8 cellular contexts compared by ENCODE assay signal in the genomic region with DNA sequence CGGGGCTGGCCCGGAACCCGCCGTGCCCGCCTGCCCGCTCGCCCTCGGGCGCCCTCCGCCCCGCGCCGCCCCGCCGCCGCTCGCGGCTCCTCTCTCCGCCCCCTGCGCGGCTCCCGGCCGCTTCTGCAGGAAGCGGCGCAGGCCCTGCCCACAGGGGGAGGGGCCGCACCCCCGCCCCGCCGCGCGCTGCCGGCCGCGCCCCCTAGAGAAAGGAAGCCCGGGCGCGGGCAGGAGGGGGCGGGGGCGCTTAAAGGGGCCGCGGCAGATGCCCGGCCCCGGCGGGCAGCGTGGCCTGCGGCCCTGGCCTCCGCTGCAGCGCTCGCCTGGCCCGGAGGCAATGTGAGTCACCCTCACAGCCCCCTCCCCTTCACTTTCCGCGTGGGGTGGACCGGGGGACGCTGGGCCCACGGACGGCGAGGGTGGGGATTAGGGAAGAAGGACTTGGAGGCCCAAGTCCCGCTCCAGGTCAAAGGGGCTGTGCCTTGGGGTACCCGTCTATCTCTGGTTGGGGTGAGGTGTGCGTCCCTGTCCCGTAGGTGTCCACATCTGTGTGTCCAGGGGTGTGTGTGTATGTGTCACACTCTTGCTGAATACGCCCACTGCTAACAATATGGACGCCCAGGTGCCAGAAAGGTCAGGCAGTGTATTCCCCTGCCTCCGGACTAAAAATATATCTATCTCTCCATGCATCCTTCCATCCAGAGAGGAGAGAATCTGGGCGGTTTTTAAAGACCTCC. TPM values are rescaled to one million over a fixed set of nuclear protein-coding genes. Genes with fewer than 3 reads are reported as not detected.
DNase-seq lines count a peak whose midpoint lies in the region; ATAC-seq and TF ChIP-seq lines count a peak whose summit lies in the region.

Gene GIT1, minus strand, starts transcription at position 125 of the 737 bp plus-strand sequence. CDS start 270 bp downstream, outside the sequence.

- H4K20me1 ChIP-seq in GM23338 (replicated peaks; ENCODE audit: insufficient read depth), result peaks cover 16% of the 10 kb centered on the region

- no peaks in the 10 kb centered on the region for H3K9me3 Mint-ChIP-seq in GM23338
- H3K9me3 Mint-ChIP-seq in activated naive CD4-positive, alpha-beta T cell treated with anti-CD3 and anti-CD28 coated beads, Interleukin-2, amount 10 ng/mL, durations not matched to agents 7 days and 5 days, result no peaks in the 10 kb centered on the region

- DNase-seq in DMS153 (lab: John Stamatoyannopoulos, UW), result peak; percentile 79
- DNase-seq in GM23338 (ENCODE audit: low spot score), result peak; percentile 94
- peak; percentile 91 for DNase-seq in MG63
- peak; percentile 79 for DNase-seq in SK-MEL-5 (ENCODE audit: low read depth, low spot score)
- DNase-seq in activated naive CD4-positive, alpha-beta T cell treated with anti-CD3 and anti-CD28 coated beads, Interleukin-2, amount 10 ng/mL, durations not matched to agents 7 days and 5 days, result peak; percentile 87
- DNase-seq in germinal center (ENCODE audit: low spot score), result peak; percentile 93

- peak within 1 kb of the TSS; percentile 82 for H3K4me3 ChIP-seq in GM23338
- peak within 1 kb of the TSS; percentile 94 for H3K4me3 ChIP-seq in MG63
- peak within 1 kb of the TSS; percentile 74 to 81 for H3K4me3 ChIP-seq in neutrophil (ENCODE audit: low read depth in 1 of 2, low read length in 1 of 2)

- H2AFZ ChIP-seq in GM23338, result peak within 1 kb of the TSS; percentile 99

- peak within 1 kb of the TSS; percentile 89 for H3K4me3 Mint-ChIP-seq in GM23338
- H3K4me3 Mint-ChIP-seq in activated naive CD4-positive, alpha-beta T cell treated with anti-CD3 and anti-CD28 coated beads, Interleukin-2, amount 10 ng/mL, durations not matched to agents 7 days and 5 days, result peak within 1 kb of the TSS; percentile 93

- TF ChIP-seq CTCF in GM23338 (conservative IDR thresholded peaks at IDR 0.05; ENCODE audit: low read depth in 2 of 2) (peak in 1 of 2 experiments; percentile 8; a peak in 1 of 4 replicates), neutrophil (IDR thresholded peaks at IDR 0.05) (peak; percentile 32)

- H3K4me1 ChIP-seq in GM23338 (ENCODE audit: insufficient read depth) (peaks cover 37% of the 10 kb centered on the region), neutrophil (ENCODE audit: control insufficient read depth in 1 of 2, insufficient read depth in 1 of 2, low read depth in 1 of 2, low read length in 1 of 2) (peaks cover 62 to 64% of the 10 kb centered on the region in 2 experiments)

- CTCF ChIA-PET in activated naive CD4-positive, alpha-beta T cell treated with anti-CD3 and anti-CD28 coated beads, Interleukin-2, amount 10 ng/mL, durations not matched to agents 7 days and 5 days (lab: Charles Lee), result interaction anchor here (1.6 kb wide), 1 partner anchor 28 kb away, joined by 9 read pairs; no protein-coding TSS in a partner anchor

- peak; percentile 8 for ATAC-seq in GM23338

- H3K27me3 ChIP-seq in GM23338 (ENCODE audit: insufficient read depth), result peaks cover 12% of the 10 kb centered on the region
- no peaks in the 10 kb centered on the region for H3K27me3 ChIP-seq in MG63
- peaks cover 61% of the 10 kb centered on the region for H3K27me3 ChIP-seq in neutrophil

- no peaks in the 10 kb centered on the region; the same call in 2 of the 3 replicates for H3K36me3 Mint-ChIP-seq in GM23338 (ENCODE audit: low read depth)
- H3K36me3 Mint-ChIP-seq in activated naive CD4-positive, alpha-beta T cell treated with anti-CD3 and anti-CD28 coated beads, Interleukin-2, amount 10 ng/mL, durations not matched to agents 7 days and 5 days, result peaks cover 3% of the 10 kb centered on the region

- in situ Hi-C loops in SK-MEL-5 (cut with HindIII; ENCODE audit: low pct_unique_long_range_greater_than_20kb, low sequenced_read_pairs), result no loop called here

- H3K27me3 Mint-ChIP-seq in GM23338 (ENCODE audit: insufficient read depth, low read depth, poor library complexity), result peaks cover 28% of the 10 kb centered on the region
- peaks cover 7% of the 10 kb centered on the region for H3K27me3 Mint-ChIP-seq in activated naive CD4-positive, alpha-beta T cell treated with anti-CD3 and anti-CD28 coated beads, Interleukin-2, amount 10 ng/mL, durations not matched to agents 7 days and 5 days

- H3K27ac ChIP-seq in GM23338 (ENCODE audit: low read depth), result no peak within 1 kb of the TSS
- H3K27ac ChIP-seq in neutrophil, result peak within 1 kb of the TSS; percentile 41
- peak within 1 kb of the TSS; percentile 98 for H3K27ac ChIP-seq in temporal lobe (ENCODE audit: low read depth, low read length)

- peaks cover 41% of the 10 kb centered on the region for H3K79me2 ChIP-seq in GM23338 (replicated peaks; ENCODE audit: insufficient read depth)

- H3F3A ChIP-seq in GM23338 (replicated peaks; ENCODE audit: low read depth), result peaks cover 19% of the 10 kb centered on the region

- peak within 1 kb of the TSS; percentile 99 for H3K4me2 ChIP-seq in GM23338

- H3K4me1 Mint-ChIP-seq in GM23338, result peaks cover 46% of the 10 kb centered on the region
- H3K4me1 Mint-ChIP-seq in activated naive CD4-positive, alpha-beta T cell treated with anti-CD3 and anti-CD28 coated beads, Interleukin-2, amount 10 ng/mL, durations not matched to agents 7 days and 5 days, result peaks cover 74% of the 10 kb centered on the region

- H3K36me3 ChIP-seq in GM23338 (ENCODE audit: insufficient read depth) (no peaks in the 10 kb centered on the region), MG63 (0 out of 2 replicates have a peak, but pooled peaks cover 9% of the 10 kb centered on the region), neutrophil (no peaks in the 10 kb centered on the region)

- H3K27ac Mint-ChIP-seq in GM23338, result no peak within 1 kb of the TSS
- H3K27ac Mint-ChIP-seq in activated naive CD4-positive, alpha-beta T cell treated with anti-CD3 and anti-CD28 coated beads, Interleukin-2, amount 10 ng/mL, durations not matched to agents 7 days and 5 days, result peak within 1 kb of the TSS; percentile 89

- H3K9me3 ChIP-seq in MG63 (no peaks in the 10 kb centered on the region), neutrophil (no peaks in the 10 kb centered on the region)

- H3K9me2 ChIP-seq in GM23338 (ENCODE audit: insufficient read depth), result no peaks in the 10 kb centered on the region

TF ChIP-seq in GM23338, 12 proteins besides CTCF, POLR2A, EP300 and RAD21:
- peak; percentile 34; the same call in 1 of the 2 replicates for TF ChIP-seq POLR2AphosphoS5 (IDR thresholded peaks at IDR 0.05; ENCODE audit: low read depth)
- TF ChIP-seq ZNF331 (CRISPR knock-in tag; IDR thresholded peaks at IDR 0.05; ENCODE audit: low read depth), result no peak
- TF ChIP-seq EZH2 (IDR thresholded peaks at IDR 0.05; ENCODE audit: low read depth, unreplicated experiment), result peak; percentile 20
TF ChIP-seq in GM23338: peak in this region for 2.

RNA-seq across cellular contexts. Expression of gene GIT1, which starts in this region (rescaled TPM):
- total RNA-seq in GM23338 (2014; rRNA removed; shearing (Covaris generic)), result 48.2 and 60.9 TPM in 2 replicates
- polyA plus RNA-seq in GM23338 (2016; fragmentation: Nextera tagmentation; extraction: Ambion mirVana), result 15.9 and 16.2 TPM in 2 replicates
- total RNA-seq in MG63 (2014; rRNA removed; shearing (Covaris generic); ENCODE audit: low replicate concordance), result 17.1 and 36.4 TPM in 2 replicates
- total RNA-seq in SK-MEL-5 (2014; rRNA removed; shearing (Covaris generic)), result 32.0 and 36.6 TPM in 2 replicates
- 86.2 and 108 TPM in 2 replicates for polyA plus RNA-seq in SK-MEL-5 (2015; cell fraction: cytosol; rRNA removed)
- 120 and 125 TPM in 2 replicates for polyA plus RNA-seq in SK-MEL-5 (2015; cell fraction: nucleus; rRNA removed)
- 42.5 TPM for total RNA-seq in temporal lobe
